14 cellular contexts compared by ENCODE assay signal in genomic region chr7:130872756-130873448, GRCh38.
DNase-seq lines count a peak whose midpoint lies in the region; ATAC-seq and TF ChIP-seq lines count a peak whose summit lies in the region.
"Had no signal": no experiment of that assay in that cellular context is flagged by ENCODE, and none has a peak within 500 bp of the region (broad histone marks: within the 10 kb centered on the region; RNA-seq: fewer than 3 reads in every experiment).

No MANE protein-coding gene starts in this region.

- peak; percentile 7 to 20 (median 8) for ATAC-seq in psoas muscle

- CTCF ChIA-PET in activated naive CD4-positive, alpha-beta T cell treated with anti-CD3 and anti-CD28 coated beads for 36 hours (lab: Charles Lee): interaction anchor here (0.9 to 1.3 kb wide), 2 partner anchors 10 to 24 kb away, joined by 4 read pairs; no protein-coding TSS in a partner anchor

- peaks cover 3 to 100% of the 10 kb centered on the region in 2 donors for H3K36me3 ChIP-seq in psoas muscle (ENCODE audit: insufficient read depth in 1 of 2, low read depth in 1 of 2)

- H3K27me3 Mint-ChIP-seq in activated naive CD4-positive, alpha-beta T cell treated with anti-CD3 and anti-CD28 coated beads for 36 hours (ENCODE audit: low read depth): no peaks in the 10 kb centered on the region
- no peaks in the 10 kb centered on the region for H3K27me3 Mint-ChIP-seq in IgD-negative memory B cell
- no peaks in the 10 kb centered on the region for H3K27me3 Mint-ChIP-seq in activated T-helper 2 cell treated with anti-CD3 and anti-CD28 coated beads, Interferon-gamma antibody, Interleukin-2, Interleukin-4, amounts not matched to agents 10 μg/mL and 5 μg/mL and 100 μg/mL, durations not matched to agents 14 hours and 24 hours and 36 hours (ENCODE audit: low read depth)
- H3K27me3 Mint-ChIP-seq: progenitor cell of endocrine pancreas had no signal

- intact Hi-C loops in activated naive CD4-positive, alpha-beta T cell treated with anti-CD3 and anti-CD28 coated beads for 36 hours (cut with micrococcal nuclease): no loop called here
- intact Hi-C loops in activated T-helper 2 cell treated with anti-CD3 and anti-CD28 coated beads, Interferon-gamma antibody, Interleukin-2, Interleukin-4, amounts not matched to agents 10 μg/mL and 5 μg/mL and 100 μg/mL, durations not matched to agents 14 hours and 24 hours and 36 hours (cut with micrococcal nuclease): no loop called here
- intact Hi-C loops in psoas muscle (cut with DNase I): no loop called here

- H3K4me1 Mint-ChIP-seq in activated naive CD4-positive, alpha-beta T cell treated with anti-CD3 and anti-CD28 coated beads for 36 hours (ENCODE audit: low read depth): peaks cover 30% of the 10 kb centered on the region
- peaks cover 0 to 20% (median 6%) of the 10 kb centered on the region in 3 donors for H3K4me1 Mint-ChIP-seq in IgD-negative memory B cell
- peaks cover 29% of the 10 kb centered on the region for H3K4me1 Mint-ChIP-seq in activated T-helper 2 cell treated with anti-CD3 and anti-CD28 coated beads, Interferon-gamma antibody, Interleukin-2, Interleukin-4, amounts not matched to agents 10 μg/mL and 5 μg/mL and 100 μg/mL, durations not matched to agents 14 hours and 24 hours and 36 hours (ENCODE audit: low read depth)

- H3K4me3 ChIP-seq in psoas muscle: no peak overlapping the region
- H3K4me3 ChIP-seq in coronary artery: no peak overlapping the region

- no peak overlapping the region for H3K4me3 Mint-ChIP-seq in activated naive CD4-positive, alpha-beta T cell treated with anti-CD3 and anti-CD28 coated beads for 36 hours
- no peak overlapping the region for H3K4me3 Mint-ChIP-seq in IgD-negative memory B cell
- H3K4me3 Mint-ChIP-seq in activated T-helper 2 cell treated with anti-CD3 and anti-CD28 coated beads, Interferon-gamma antibody, Interleukin-2, Interleukin-4, amounts not matched to agents 10 μg/mL and 5 μg/mL and 100 μg/mL, durations not matched to agents 14 hours and 24 hours and 36 hours (ENCODE audit: low read depth): no peak overlapping the region

- H3K27ac ChIP-seq in psoas muscle: peak overlapping the region; percentile 2
- H3K27ac ChIP-seq in coronary artery: no peak overlapping the region

- in situ Hi-C loops in GM13977 (cut with MboI; ENCODE audit: low pct_unique_long_range_greater_than_20kb, low sequenced_read_pairs, unreplicated experiment): no loop called here

- H3K4me1 ChIP-seq in psoas muscle: peaks cover 17% of the 10 kb centered on the region

- H3K27ac Mint-ChIP-seq in activated naive CD4-positive, alpha-beta T cell treated with anti-CD3 and anti-CD28 coated beads for 36 hours: peak overlapping the region; percentile 58
- peak overlapping the region; percentile 27 to 81 (median 50) for H3K27ac Mint-ChIP-seq in IgD-negative memory B cell
- peak overlapping the region; percentile 20 for H3K27ac Mint-ChIP-seq in activated T-helper 2 cell treated with anti-CD3 and anti-CD28 coated beads, Interferon-gamma antibody, Interleukin-2, Interleukin-4, amounts not matched to agents 10 μg/mL and 5 μg/mL and 100 μg/mL, durations not matched to agents 14 hours and 24 hours and 36 hours
- H3K27ac Mint-ChIP-seq: progenitor cell of endocrine pancreas had no signal

- H3K36me3 Mint-ChIP-seq in activated naive CD4-positive, alpha-beta T cell treated with anti-CD3 and anti-CD28 coated beads for 36 hours (ENCODE audit: low read depth): peaks cover 62% of the 10 kb centered on the region
- peaks cover 4% of the 10 kb centered on the region for H3K36me3 Mint-ChIP-seq in IgD-negative memory B cell
- peaks cover 90% of the 10 kb centered on the region for H3K36me3 Mint-ChIP-seq in activated T-helper 2 cell treated with anti-CD3 and anti-CD28 coated beads, Interferon-gamma antibody, Interleukin-2, Interleukin-4, amounts not matched to agents 10 μg/mL and 5 μg/mL and 100 μg/mL, durations not matched to agents 14 hours and 24 hours and 36 hours (ENCODE audit: low read depth)

- H3K9me3 ChIP-seq in psoas muscle: no peaks in the 10 kb centered on the region

- TF ChIP-seq CTCF in psoas muscle (IDR thresholded peaks at IDR 0.05) (no peak), GM13977 (IDR thresholded peaks at IDR 0.05; ENCODE audit: extremely low read depth, insufficient read depth, missing control alignments) (no peak), coronary artery (IDR thresholded peaks at IDR 0.05) (no peak)

- WGBS in psoas muscle, 3 donors: 66 to 78% (median 68%) methylated on average over 8 of the region's 8 CpGs

- no peak for DNase-seq in activated naive CD4-positive, alpha-beta T cell treated with anti-CD3 and anti-CD28 coated beads for 36 hours
- no peak for DNase-seq in activated naive CD4-positive, alpha-beta T cell treated with anti-CD3 and anti-CD28 coated beads, Interleukin-2, amount 50 U/mL, for 16 hours
- DNase-seq in activated T-helper 2 cell treated with anti-CD3 and anti-CD28 coated beads, Interferon-gamma antibody, Interleukin-2, Interleukin-4, amounts not matched to agents 10 μg/mL and 5 μg/mL and 100 μg/mL, durations not matched to agents 14 hours and 24 hours and 36 hours (ENCODE audit: low spot score): no peak
- DNase-seq in psoas muscle: no peak
- no peak for DNase-seq in middle frontal gyrus (ENCODE audit: extremely low spot score, low spot score)
- DNase-seq in GM13977 (ENCODE audit: low spot score): no peak
- no peak for DNase-seq in coronary artery (ENCODE audit: low spot score)
- DNase-seq: activated CD8-positive, alpha-beta memory T cell treated with anti-CD3 and anti-CD28 coated beads, Interleukin-2, amount 50 U/mL, for 48 hours; DMS153; KG1; NCI-H1694; SHP77 had no signal

- no peaks in the 10 kb centered on the region for H3K27me3 ChIP-seq in psoas muscle (ENCODE audit: insufficient read depth in 3 of 3, low read length in 2 of 3)

- no peaks in the 10 kb centered on the region for H3K9me3 Mint-ChIP-seq in activated naive CD4-positive, alpha-beta T cell treated with anti-CD3 and anti-CD28 coated beads for 36 hours
- H3K9me3 Mint-ChIP-seq in IgD-negative memory B cell: peaks cover 2 to 4% (median 3%) of the 10 kb centered on the region in 3 donors
- no peaks in the 10 kb centered on the region for H3K9me3 Mint-ChIP-seq in activated T-helper 2 cell treated with anti-CD3 and anti-CD28 coated beads, Interferon-gamma antibody, Interleukin-2, Interleukin-4, amounts not matched to agents 10 μg/mL and 5 μg/mL and 100 μg/mL, durations not matched to agents 14 hours and 24 hours and 36 hours
